25 cellular contexts compared by ENCODE assay signal in the genomic region with DNA sequence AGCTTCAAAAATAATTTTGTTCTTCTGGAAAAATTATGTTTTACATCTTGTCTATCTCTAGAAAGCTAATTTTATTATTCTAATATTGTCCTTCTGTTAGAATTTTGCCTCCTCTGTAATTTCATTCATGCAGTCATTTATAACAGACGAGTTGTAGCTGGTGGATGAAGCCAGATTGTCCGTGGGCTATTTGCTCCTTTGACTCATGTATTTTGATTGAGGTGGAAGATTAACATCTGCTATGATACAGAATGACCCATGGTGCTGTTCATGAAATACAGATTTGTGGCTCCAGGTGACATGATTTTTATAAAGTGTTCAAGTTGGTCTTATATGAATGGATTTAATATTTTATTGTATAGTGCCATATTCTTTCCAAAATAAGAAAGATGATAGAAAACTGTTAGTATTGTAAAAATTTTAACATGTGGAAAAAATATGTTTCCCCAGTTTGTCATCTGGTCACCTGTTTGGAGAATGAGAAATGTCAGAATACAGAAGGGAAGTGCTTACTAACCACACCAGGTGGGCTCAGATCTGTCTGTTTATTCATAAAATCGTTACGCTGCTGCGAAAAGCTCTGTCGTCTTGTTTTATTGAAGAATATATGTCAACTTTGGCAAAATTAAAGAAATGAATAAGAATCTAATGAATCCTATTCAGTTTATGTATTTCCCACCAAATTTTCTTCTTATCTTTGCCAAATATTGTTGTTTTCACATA. TPM values are rescaled to one million over a fixed set of nuclear protein-coding genes. Genes with fewer than 3 reads are reported as not detected.
DNase-seq lines count a peak whose midpoint lies in the region; ATAC-seq and TF ChIP-seq lines count a peak whose summit lies in the region.
"Had no signal": no experiment of that assay in that cellular context is flagged by ENCODE, and none has a peak within 500 bp of the region (broad histone marks: within the 10 kb centered on the region; RNA-seq: fewer than 3 reads in every experiment).

No MANE protein-coding gene starts in this region.

- intact Hi-C loops in testis (cut with DNase I; ENCODE audit: low total_unique reads) = no loop called here

- H2AFZ ChIP-seq in SU-DHL-6 (ENCODE audit: low read depth, low read length, severe bottlenecking) = no peak overlapping the region
- H2AFZ ChIP-seq: GM23248 had no signal

- no peaks in the 10 kb centered on the region for H3F3A ChIP-seq in SU-DHL-6 (ENCODE audit: insufficient read depth)

- H3K36me3 ChIP-seq in MG63 = no peaks in the 10 kb centered on the region
- H3K36me3 ChIP-seq in SU-DHL-6 (ENCODE audit: low read length) = no peaks in the 10 kb centered on the region
- no peaks in the 10 kb centered on the region for H3K36me3 ChIP-seq in testis (ENCODE audit: low read depth, missing control alignments)

- no peaks in the 10 kb centered on the region for H3K4me1 Mint-ChIP-seq in activated CD8-positive, alpha-beta T cell treated with anti-CD3 and anti-CD28 coated beads, Interleukin-2, amount 10 ng/mL, durations not matched to agents 7 days and 5 days (ENCODE audit: low read depth)
- H3K4me1 Mint-ChIP-seq: CD4-positive, alpha-beta memory T cell had no signal

- no peak for ATAC-seq in activated CD8-positive, alpha-beta T cell treated with anti-CD3 and anti-CD28 coated beads, Interleukin-2, amount 10 ng/mL, durations not matched to agents 7 days and 5 days
- ATAC-seq in HG02588 (IDR thresholded peaks at IDR 0.05; ENCODE audit: unreplicated experiment) (no peak), HG02763 (IDR thresholded peaks at IDR 0.05; ENCODE audit: unreplicated experiment) (no peak)
- ATAC-seq: Panc1 had no signal

- no peaks in the 10 kb centered on the region for H3K9me2 ChIP-seq in SU-DHL-6 (replicated peaks; ENCODE audit: insufficient read depth, low read length)

- H3K27me3 Mint-ChIP-seq in activated CD8-positive, alpha-beta T cell treated with anti-CD3 and anti-CD28 coated beads, Interleukin-2, amount 10 ng/mL, durations not matched to agents 7 days and 5 days (ENCODE audit: low read depth) = no peaks in the 10 kb centered on the region
- H3K27me3 Mint-ChIP-seq: CD4-positive, alpha-beta memory T cell had no signal

- in situ Hi-C loops in Caki2 (cut with HindIII; ENCODE audit: low pct_unique_long_range_greater_than_20kb, low sequenced_read_pairs) = no loop called here

- no peak overlapping the region for H3K9ac ChIP-seq in SU-DHL-6 (ENCODE audit: low read length)
- H3K9ac ChIP-seq: GM23248 had no signal

- no peak overlapping the region for H3K4me2 ChIP-seq in SU-DHL-6 (ENCODE audit: low read depth, low read length, poor library complexity, severe bottlenecking)

- no peak for TF ChIP-seq POLR2A in testis (IDR thresholded peaks at IDR 0.05)

- peak overlapping the region; percentile 45; the same call in 1 of the 2 replicates for H3K27ac ChIP-seq in SU-DHL-6 (ENCODE audit: low read depth, low read length)
- peak overlapping the region; percentile 1 to 67 for H3K27ac ChIP-seq in testis
- H3K27ac ChIP-seq: GM23248, SK-N-MC had no signal

- no peaks in the 10 kb centered on the region for H3K36me3 Mint-ChIP-seq in activated CD8-positive, alpha-beta T cell treated with anti-CD3 and anti-CD28 coated beads, Interleukin-2, amount 10 ng/mL, durations not matched to agents 7 days and 5 days (ENCODE audit: low read depth)
- H3K36me3 Mint-ChIP-seq: CD4-positive, alpha-beta memory T cell had no signal

- H3K9me3 ChIP-seq in MG63 (no peaks in the 10 kb centered on the region), SU-DHL-6 (ENCODE audit: insufficient read depth, low read length) (no peaks in the 10 kb centered on the region), testis (no peaks in the 10 kb centered on the region)

- POLR2A ChIA-PET in activated CD8-positive, alpha-beta T cell treated with anti-CD3 and anti-CD28 coated beads, Interleukin-2, amount 10 ng/mL, durations not matched to agents 7 days and 5 days (lab: Charles Lee) = no interaction called here

- H3K27ac Mint-ChIP-seq in activated CD8-positive, alpha-beta T cell treated with anti-CD3 and anti-CD28 coated beads, Interleukin-2, amount 10 ng/mL, durations not matched to agents 7 days and 5 days = no peak overlapping the region
- H3K27ac Mint-ChIP-seq: CD4-positive, alpha-beta memory T cell; H9 had no signal

- H4K20me1 ChIP-seq in SU-DHL-6 (ENCODE audit: low read depth, low read length) = no peaks in the 10 kb centered on the region

- DNase-seq in Caki2 (ENCODE audit: low read depth) (peak; percentile 2), MG63 (no peak), testis (no peak), NCI-H446 treated with DMSO at 0.1 percent for 48 hours (lab: John Stamatoyannopoulos, UW) (no peak)
- DNase-seq in activated CD8-positive, alpha-beta T cell treated with anti-CD3 and anti-CD28 coated beads, Interleukin-2, amount 10 ng/mL, durations not matched to agents 7 days and 5 days = no peak
- DNase-seq: C1 segment of cervical spinal cord; CD4-positive, alpha-beta memory T cell; COR-L47; DMS79 treated with DMSO at 0.1 percent for 48 hours; H9; IMR-90; KG1; NCI-H1048; NCI-H1436; NCI-H187 treated with DMSO at 0.1 percent for 48 hours; NCI-H446; NCI-H526; SHP77 treated with DMSO at 0.1 percent for 48 hours; T-helper 2 cell had no signal

- CTCF ChIA-PET in activated CD8-positive, alpha-beta T cell treated with anti-CD3 and anti-CD28 coated beads, Interleukin-2, amount 10 ng/mL, durations not matched to agents 7 days and 5 days (lab: Charles Lee) = no interaction called here

- H3K4me3 Mint-ChIP-seq in activated CD8-positive, alpha-beta T cell treated with anti-CD3 and anti-CD28 coated beads, Interleukin-2, amount 10 ng/mL, durations not matched to agents 7 days and 5 days = no peak overlapping the region
- H3K4me3 Mint-ChIP-seq: CD4-positive, alpha-beta memory T cell; H9 had no signal

- H3K9me3 Mint-ChIP-seq in activated CD8-positive, alpha-beta T cell treated with anti-CD3 and anti-CD28 coated beads, Interleukin-2, amount 10 ng/mL, durations not matched to agents 7 days and 5 days (ENCODE audit: insufficient read depth) = no peaks in the 10 kb centered on the region
- H3K9me3 Mint-ChIP-seq: H9 had no signal

- peak overlapping the region; percentile 25 for H3K4me3 ChIP-seq in MG63
- H3K4me3 ChIP-seq in SU-DHL-6 (ENCODE audit: insufficient read depth, low read length, poor library complexity, severe bottlenecking) = no peak overlapping the region
- no peak overlapping the region for H3K4me3 ChIP-seq in testis
- H3K4me3 ChIP-seq: GM23248, SK-N-MC had no signal

- TF ChIP-seq CTCF in SU-DHL-6 (IDR thresholded peaks at IDR 0.05; ENCODE audit: insufficient read depth, low read length, poor library complexity, severe bottlenecking) = no peak
- no peak for TF ChIP-seq CTCF in testis (IDR thresholded peaks at IDR 0.05)

- H3K79me2 ChIP-seq in SU-DHL-6 (ENCODE audit: insufficient read depth, low read length) = no peaks in the 10 kb centered on the region

- peaks cover 20% of the 10 kb centered on the region for H3K4me1 ChIP-seq in testis

- WGBS in testis, 2 donors = 76 to 78% methylated on average over 6 of the region's 6 CpGs

- H3K27me3 ChIP-seq in MG63 (no peaks in the 10 kb centered on the region), SU-DHL-6 (ENCODE audit: low read length) (no peaks in the 10 kb centered on the region), testis (no peaks in the 10 kb centered on the region)

RNA-seq across cellular contexts. Expression of gene L3MBTL4, which starts 20.4 kb away (rescaled TPM):
- total RNA-seq in Caki2 (2014; rRNA removed; shearing (Covaris generic); ENCODE audit: low replicate concordance) = 0.12 TPM in 1 of 2 replicates, not detected in the other
- not detected in 2 replicates for total RNA-seq in MG63 (2014; rRNA removed; shearing (Covaris generic); ENCODE audit: low replicate concordance)
- total RNA-seq in testis = 10 to 100 TPM; 46.2 to 50.9 TPM
- polyA plus RNA-seq in testis (ENCODE audit: insufficient read depth, low read depth, low replicate concordance) = 26.6 TPM
- total RNA-seq in activated CD8-positive, alpha-beta T cell treated with anti-CD3 and anti-CD28 coated beads, Interleukin-2, amount 10 ng/mL, durations not matched to agents 7 days and 5 days = not detected
- total RNA-seq: GM23248 had no signal
- polyA plus RNA-seq: CD4-positive, alpha-beta memory T cell; GM23248 had no signal

Comparison
In these comparisons a context has a peak if more than half of its experiments do, and no peak if none do; other contexts are left out.
1. RNA of gene L3MBTL4, which starts 20.4 kb away (total RNA-seq): 46.2 to 50.9 TPM in testis; not detected in activated CD8-positive, alpha-beta T cell treated with anti-CD3 and anti-CD28 coated beads, Interleukin-2, amount 10 ng/mL, durations not matched to agents 7 days and 5 days, 0.12 TPM in Caki2 and not detected in MG63; every median in the first group is over 10 times any median in the second.